In the genomic region with DNA sequence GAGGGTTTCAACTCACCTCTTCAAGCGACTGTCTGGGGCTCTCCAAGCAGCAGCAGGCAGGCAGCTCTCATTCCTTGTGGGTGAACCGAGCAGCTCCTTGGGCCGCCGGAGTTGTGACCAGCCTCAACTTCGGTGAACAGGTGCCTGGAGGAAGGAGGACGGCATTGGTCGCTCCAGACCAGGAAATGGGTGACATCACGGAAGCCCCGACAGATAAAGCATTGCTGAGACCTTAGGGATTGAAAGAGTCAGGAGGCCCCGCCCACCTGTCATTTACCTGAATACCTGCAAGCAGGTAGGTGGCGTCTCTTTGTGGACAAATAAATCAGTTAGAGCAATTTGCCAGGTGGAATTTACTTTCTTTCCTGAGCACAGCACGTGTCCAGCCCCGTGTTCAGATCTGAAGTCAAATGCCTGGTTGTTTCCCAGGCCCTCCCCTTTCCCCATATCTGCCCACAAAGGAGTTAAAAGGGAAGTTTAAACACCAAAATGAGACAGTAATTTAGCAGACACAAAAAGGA, we compare ENCODE assay signal across 9 cellular contexts. TPM values are rescaled to one million over a fixed set of nuclear protein-coding genes. Genes with fewer than 3 reads are reported as not detected.
DNase-seq lines count a peak whose midpoint lies in the region; ATAC-seq, FAIRE-seq and TF ChIP-seq lines count a peak whose summit lies in the region.
"Had no signal": no experiment of that assay in that cellular context is flagged by ENCODE, and none has a peak within 500 bp of the region (broad histone marks: within the 10 kb centered on the region; RNA-seq: fewer than 3 reads in every experiment).

LNX1 (minus strand) TSS at position 115 of the 521 bp plus-strand sequence. CDS start 17,484 bp downstream, outside the sequence.

- peak; percentile 32 for TF ChIP-seq POLR2A in GM19193 (IDR thresholded peaks at IDR 0.05; ENCODE audit: extremely low read depth, insufficient read depth, insufficient read length)

- peak; percentile 99 for DNase-seq in NCI-H510A (lab: John Stamatoyannopoulos, UW)
- DNase-seq in epithelial cell of proximal tubule (ENCODE audit: low read depth): no peak
- peak; percentile 35 for DNase-seq in neural progenitor cell (ENCODE audit: low spot score)
- DNase-seq in T-helper 1 cell: no peak
- no peak for DNase-seq in GF-D8 (lab: John Stamatoyannopoulos, UW)
- DNase-seq in HTR-8/SVneo (ENCODE audit: insufficient read length, low spot score): no peak
- DNase-seq: activated CD4-positive, alpha-beta T cell treated with anti-CD3 and anti-CD28 coated beads for 4 hours had no signal

- H3K4me2 ChIP-seq in neural progenitor cell: peak within 1 kb of the TSS; percentile 71

- peak within 1 kb of the TSS; percentile 50 for H3K27ac Mint-ChIP-seq in neural progenitor cell

- H3K4me1 ChIP-seq in neural progenitor cell: peaks cover 25% of the 10 kb centered on the region

- H2AFZ ChIP-seq in neural progenitor cell (replicated peaks): peak within 1 kb of the TSS; percentile 82

- H3K27ac ChIP-seq in neural progenitor cell: no peak within 1 kb of the TSS

- H4K20me1 ChIP-seq in neural progenitor cell (ENCODE audit: low read depth): no peaks in the 10 kb centered on the region

- TF ChIP-seq CTCF in epithelial cell of proximal tubule (conservative IDR thresholded peaks at IDR 0.05; ENCODE audit: low read depth, low read length) (no peak), neural progenitor cell (IDR thresholded peaks at IDR 0.05) (no peak)

- no peak for ATAC-seq in GM21825 (IDR thresholded peaks at IDR 0.05; ENCODE audit: unreplicated experiment)

- H3K4me3 ChIP-seq in epithelial cell of proximal tubule (ENCODE audit: low read depth, low read length): peak within 1 kb of the TSS; percentile 55
- H3K4me3 ChIP-seq in neural progenitor cell: peak within 1 kb of the TSS; percentile 44

- H3K9ac ChIP-seq in neural progenitor cell: no peak within 1 kb of the TSS

- no peak for FAIRE-seq in HTR-8/SVneo (lab: Jason Lieb, UNC)

- no peaks in the 10 kb centered on the region for H3K9me3 Mint-ChIP-seq in neural progenitor cell

- H3K4me3 Mint-ChIP-seq in neural progenitor cell: no peak within 1 kb of the TSS

- no peaks in the 10 kb centered on the region for H3K36me3 ChIP-seq in neural progenitor cell

- H3K27me3 ChIP-seq in neural progenitor cell: peaks cover 15% of the 10 kb centered on the region

- no peaks in the 10 kb centered on the region for H3K36me3 Mint-ChIP-seq in neural progenitor cell

- peaks cover 5% of the 10 kb centered on the region for H3K27me3 Mint-ChIP-seq in neural progenitor cell (ENCODE audit: insufficient read depth, low read depth)

- no peaks in the 10 kb centered on the region for H3F3A ChIP-seq in neural progenitor cell (ENCODE audit: low read depth)

- H3K9me3 ChIP-seq in neural progenitor cell (ENCODE audit: low read depth): no peaks in the 10 kb centered on the region

- H3K4me1 Mint-ChIP-seq in neural progenitor cell: peaks cover 32% of the 10 kb centered on the region

- no peaks in the 10 kb centered on the region for H3K79me2 ChIP-seq in neural progenitor cell (ENCODE audit: low read depth)

RNA-seq across cellular contexts. Expression of gene LNX1, which starts in this region (rescaled TPM):
- total RNA-seq in epithelial cell of proximal tubule (2.6 and 3.3 TPM in 2 replicates), neural progenitor cell (ENCODE audit: low replicate concordance) (0.34 and 0.43 TPM in 2 replicates)

Comparison
In these comparisons a context has a peak if more than half of its experiments do, and no peak if none do; other contexts are left out.
1. Peak in DNase-seq, H3K4me3 ChIP-seq and H3K4me2 ChIP-seq in neural progenitor cell; RNA of the gene not detected or under 1 TPM.